ENCODE assay signal across 1 cellular context in the genomic region with DNA sequence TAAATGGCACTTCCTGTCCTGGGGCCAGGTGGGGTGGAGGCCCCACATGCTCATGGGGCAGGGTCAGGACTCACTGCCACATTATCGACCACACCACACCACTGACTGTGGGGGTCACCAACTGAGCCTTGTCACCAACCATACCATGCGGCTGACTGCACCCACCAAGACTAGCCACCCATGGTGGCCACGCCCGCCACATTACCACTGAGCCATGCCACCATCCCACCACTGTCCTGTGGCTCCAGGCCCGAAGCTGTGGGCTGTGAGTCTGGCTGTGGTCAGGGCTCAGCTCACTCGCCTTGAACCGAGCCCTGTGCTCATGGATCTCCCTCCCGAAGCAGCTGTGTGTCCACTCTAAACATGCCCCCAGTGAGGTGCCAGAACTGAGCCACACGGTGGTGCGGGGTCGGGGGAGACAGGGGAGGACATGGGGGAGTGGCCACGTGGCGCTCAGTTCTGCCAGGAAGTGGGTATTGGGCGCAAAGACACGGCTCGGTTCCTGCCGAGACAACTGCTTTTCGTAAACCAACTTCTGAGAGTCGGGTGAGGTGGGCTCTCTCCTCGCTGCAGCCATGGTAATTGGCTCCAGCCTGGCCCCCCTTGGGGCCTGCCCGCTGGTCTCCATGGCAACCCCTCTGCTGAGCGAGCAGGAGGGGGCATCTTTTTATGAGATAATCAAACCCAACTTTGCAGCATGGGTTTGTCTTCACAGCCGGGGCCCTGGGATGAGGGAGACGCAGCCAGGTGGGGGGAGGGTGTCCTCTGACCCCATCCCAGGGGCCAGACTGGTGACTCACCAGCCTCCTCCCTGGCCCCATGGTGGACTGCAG.
TF ChIP-seq lines count a peak whose summit lies in the region.

No MANE protein-coding gene starts in this region.

TF ChIP-seq in K562, 482 proteins besides CTCF, POLR2A, EP300 and RAD21 (continued from another document):
- TF ChIP-seq, protein P1, sequence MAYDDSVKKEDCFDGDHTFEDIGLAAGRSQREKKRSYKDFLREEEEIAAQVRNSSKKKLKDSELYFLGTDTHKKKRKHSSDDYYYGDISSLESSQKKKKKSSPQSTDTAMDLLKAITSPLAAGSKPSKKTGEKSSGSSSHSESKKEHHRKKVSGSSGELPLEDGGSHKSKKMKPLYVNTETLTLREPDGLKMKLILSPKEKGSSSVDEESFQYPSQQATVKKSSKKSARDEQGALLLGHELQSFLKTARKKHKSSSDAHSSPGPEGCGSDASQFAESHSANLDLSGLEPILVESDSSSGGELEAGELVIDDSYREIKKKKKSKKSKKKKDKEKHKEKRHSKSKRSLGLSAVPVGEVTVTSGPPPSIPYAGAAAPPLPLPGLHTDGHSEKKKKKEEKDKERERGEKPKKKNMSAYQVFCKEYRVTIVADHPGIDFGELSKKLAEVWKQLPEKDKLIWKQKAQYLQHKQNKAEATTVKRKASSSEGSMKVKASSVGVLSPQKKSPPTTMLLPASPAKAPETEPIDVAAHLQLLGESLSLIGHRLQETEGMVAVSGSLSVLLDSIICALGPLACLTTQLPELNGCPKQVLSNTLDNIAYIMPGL (CRISPR knock-in tag; IDR thresholded peaks at IDR 0.05): peak; percentile 35; the same call in 1 of the 2 replicates
- no peak for TF ChIP-seq FUS (optimal IDR thresholded peaks at IDR 0.05; ENCODE audit: low read depth, low read length)
- TF ChIP-seq PCBP1 (IDR thresholded peaks at IDR 0.05; ENCODE audit: low read depth, low read length, poor library complexity, severe bottlenecking): peak; percentile 70
- no peak for TF ChIP-seq NCOA1 (IDR thresholded peaks at IDR 0.05; ENCODE audit: low read depth)
- no peak for TF ChIP-seq RB1 (IDR thresholded peaks at IDR 0.05; ENCODE audit: low read depth)
